In genomic region chr21:8229366-8230150, GRCh38 we compare ENCODE assay signal across 8 cellular contexts.
DNase-seq lines count a peak whose midpoint lies in the region; ATAC-seq and TF ChIP-seq lines count a peak whose summit lies in the region.
"Not testable (repeated sequence)": the region's sequence is repeated elsewhere in the genome, so short reads cannot be mapped to it uniquely, and the experiment has no call there.

No MANE protein-coding gene starts in this region.

- peaks cover 0 to 13% (median 9%) of the 10 kb centered on the region in 7 donors for H3K9me3 Mint-ChIP-seq in CD4-positive, CD25-positive, alpha-beta regulatory T cell
- H3K9me3 Mint-ChIP-seq in activated T-helper 17 cell treated with anti-CD3 and anti-CD28 coated beads, Interleukin-2, amount 50 U/mL, for 72 hours; stimulated activated naive CD8-positive, alpha-beta T cell treated with anti-CD3 and anti-CD28 coated beads, Interleukin-15, amount 100 ng/mL, for 72 hours: not testable (repeated sequence)

- not testable (repeated sequence) for H3K36me3 Mint-ChIP-seq in CD4-positive, CD25-positive, alpha-beta regulatory T cell; activated T-helper 17 cell treated with anti-CD3 and anti-CD28 coated beads, Interleukin-2, amount 50 U/mL, for 72 hours (ENCODE audit: low read depth)

- not testable (repeated sequence) for H3K36me3 ChIP-seq in CD4-positive, CD25-positive, alpha-beta regulatory T cell (ENCODE audit: control insufficient read depth, insufficient read depth, low read length); lower lobe of right lung

- ATAC-seq in CD4-positive, CD25-positive, alpha-beta regulatory T cell (ENCODE audit: low read depth in 2 of 2), result peak; percentile 17 to 20
- peak; percentile 14 for ATAC-seq in GM19455 (IDR thresholded peaks at IDR 0.05; ENCODE audit: unreplicated experiment)
- peak; percentile 26 for ATAC-seq in HG02759 (IDR thresholded peaks at IDR 0.05; ENCODE audit: unreplicated experiment)
- peak; percentile 22 for ATAC-seq in HG03354 (IDR thresholded peaks at IDR 0.05; ENCODE audit: poor library complexity, severe bottlenecking, unreplicated experiment)
- ATAC-seq in activated T-helper 17 cell treated with anti-CD3 and anti-CD28 coated beads, Interleukin-2, amount 50 U/mL, for 72 hours (replicated peaks), result peak; percentile 28
- peak; percentile 49 for ATAC-seq in Right ventricle myocardium superior (ENCODE audit: poor library complexity)
- ATAC-seq in lower lobe of right lung, result peak; percentile 51 to 67
- peak; percentile 37 for ATAC-seq in stimulated activated naive CD8-positive, alpha-beta T cell treated with anti-CD3 and anti-CD28 coated beads, Interleukin-15, amount 100 ng/mL, for 72 hours

- not testable (repeated sequence) for H3K27ac ChIP-seq in CD4-positive, CD25-positive, alpha-beta regulatory T cell (ENCODE audit: insufficient read depth, low read length, poor library complexity, severe bottlenecking); lower lobe of right lung

- intact Hi-C loops in Right ventricle myocardium superior (cut with DNase I); lower lobe of right lung (cut with DNase I): not testable (repeated sequence)

- H3K27me3 ChIP-seq in CD4-positive, CD25-positive, alpha-beta regulatory T cell (ENCODE audit: control insufficient read depth, insufficient read depth, low read length); lower lobe of right lung (ENCODE audit: low read depth): not testable (repeated sequence)

- H3K9me3 ChIP-seq in CD4-positive, CD25-positive, alpha-beta regulatory T cell (ENCODE audit: control insufficient read depth in 2 of 2, low read length in 2 of 2); lower lobe of right lung: not testable (repeated sequence)

- not testable (repeated sequence) for H3K4me1 Mint-ChIP-seq in CD4-positive, CD25-positive, alpha-beta regulatory T cell; activated T-helper 17 cell treated with anti-CD3 and anti-CD28 coated beads, Interleukin-2, amount 50 U/mL, for 72 hours; stimulated activated naive CD8-positive, alpha-beta T cell treated with anti-CD3 and anti-CD28 coated beads, Interleukin-15, amount 100 ng/mL, for 72 hours

- not testable (repeated sequence) for DNase-seq in CD4-positive, CD25-positive, alpha-beta regulatory T cell; Right ventricle myocardium superior; lower lobe of right lung; stimulated activated naive CD8-positive, alpha-beta T cell treated with anti-CD3 and anti-CD28 coated beads, Interleukin-15, amount 100 ng/mL, for 72 hours

- not testable (repeated sequence) for H3K4me1 ChIP-seq in CD4-positive, CD25-positive, alpha-beta regulatory T cell (ENCODE audit: control insufficient read depth, insufficient read depth, low read length, poor library complexity, severe bottlenecking); lower lobe of right lung

- not testable (repeated sequence) for H3K27ac Mint-ChIP-seq in CD4-positive, CD25-positive, alpha-beta regulatory T cell; activated T-helper 17 cell treated with anti-CD3 and anti-CD28 coated beads, Interleukin-2, amount 50 U/mL, for 72 hours
- H3K27ac Mint-ChIP-seq in stimulated activated naive CD8-positive, alpha-beta T cell treated with anti-CD3 and anti-CD28 coated beads, Interleukin-15, amount 100 ng/mL, for 72 hours, result peak overlapping the region in 1 of 2 donors; percentile 55

- H3K4me3 ChIP-seq in CD4-positive, CD25-positive, alpha-beta regulatory T cell (ENCODE audit: low read depth, low read length); lower lobe of right lung: not testable (repeated sequence)

- not testable (repeated sequence) for H3K4me3 Mint-ChIP-seq in CD4-positive, CD25-positive, alpha-beta regulatory T cell; activated T-helper 17 cell treated with anti-CD3 and anti-CD28 coated beads, Interleukin-2, amount 50 U/mL, for 72 hours; stimulated activated naive CD8-positive, alpha-beta T cell treated with anti-CD3 and anti-CD28 coated beads, Interleukin-15, amount 100 ng/mL, for 72 hours

- not testable (repeated sequence) for TF ChIP-seq CTCF in lower lobe of right lung (IDR thresholded peaks at IDR 0.05)

- H3K27me3 Mint-ChIP-seq in CD4-positive, CD25-positive, alpha-beta regulatory T cell; activated T-helper 17 cell treated with anti-CD3 and anti-CD28 coated beads, Interleukin-2, amount 50 U/mL, for 72 hours; stimulated activated naive CD8-positive, alpha-beta T cell treated with anti-CD3 and anti-CD28 coated beads, Interleukin-15, amount 100 ng/mL, for 72 hours: not testable (repeated sequence)
